Comparison of ENCODE assay signal across 8 cellular contexts in the genomic region with DNA sequence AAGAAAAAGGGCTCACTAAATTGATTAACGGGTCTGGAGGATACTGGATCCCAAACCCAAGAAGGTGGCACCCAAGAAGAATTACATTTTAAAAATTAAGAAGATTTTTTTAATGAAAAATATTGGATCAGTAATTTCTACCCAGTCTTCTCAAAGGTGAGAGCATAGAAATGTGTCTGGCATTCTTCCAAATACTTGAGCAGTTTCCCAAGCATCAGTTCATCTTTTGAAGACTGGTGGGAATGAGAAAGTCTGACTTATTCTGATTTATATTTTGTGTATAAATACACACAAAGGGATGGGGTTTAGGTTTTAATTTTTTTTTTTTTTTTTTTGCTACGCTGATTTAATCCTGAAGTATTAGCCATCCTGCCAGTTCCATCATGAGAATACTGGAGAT. TPM values are rescaled to one million over a fixed set of nuclear protein-coding genes. Genes with fewer than 3 reads are reported as not detected.
DNase-seq lines count a peak whose midpoint lies in the region; ATAC-seq and TF ChIP-seq lines count a peak whose summit lies in the region.

No MANE protein-coding gene starts in this region.

- DNase-seq in activated T-cell treated with anti-CD3 and anti-CD28 coated beads, Interleukin-2, amount 50 U/mL, for 24 hours: no peak
- DNase-seq in activated T-cell treated with anti-CD3 and anti-CD28 coated beads, Interleukin-2, amount 50 U/mL, for 1 hour: no peak
- no peak for DNase-seq in WTC11 (ENCODE audit: low spot score)
- DNase-seq in glomerular visceral epithelial cell (ENCODE audit: extremely low spot score): peak; percentile 39
- DNase-seq in suprapubic skin (ENCODE audit: low spot score in 2 of 2): no peak
- DNase-seq in pons (ENCODE audit: low spot score): no peak
- no peak for DNase-seq in AG08396 (ENCODE audit: low spot score)

- H3K36me3 Mint-ChIP-seq in activated T-cell treated with anti-CD3 and anti-CD28 coated beads, Interleukin-2, amount 50 U/mL, for 24 hours (ENCODE audit: low read depth): peaks cover 94% of the 10 kb centered on the region
- peaks cover 62% of the 10 kb centered on the region for H3K36me3 Mint-ChIP-seq in WTC11

- WGBS in suprapubic skin: 46% methylated on average over 2 of the region's 2 CpGs

- no peaks in the 10 kb centered on the region for H3K9me3 ChIP-seq in suprapubic skin

- H3K27ac ChIP-seq in suprapubic skin: peak overlapping the region; percentile 98

- no peak for TF ChIP-seq EP300 in suprapubic skin (IDR thresholded peaks at IDR 0.05)

- H3K27me3 Mint-ChIP-seq in activated T-cell treated with anti-CD3 and anti-CD28 coated beads, Interleukin-2, amount 50 U/mL, for 24 hours: no peaks in the 10 kb centered on the region
- H3K27me3 Mint-ChIP-seq in WTC11 (ENCODE audit: low read depth): no peaks in the 10 kb centered on the region

- peaks cover 47% of the 10 kb centered on the region for H3K4me1 ChIP-seq in suprapubic skin

- H3K4me1 Mint-ChIP-seq in activated T-cell treated with anti-CD3 and anti-CD28 coated beads, Interleukin-2, amount 50 U/mL, for 24 hours (ENCODE audit: low read depth): peaks cover 41% of the 10 kb centered on the region
- H3K4me1 Mint-ChIP-seq in WTC11: peaks cover 35% of the 10 kb centered on the region

- no peak overlapping the region for H3K27ac Mint-ChIP-seq in activated T-cell treated with anti-CD3 and anti-CD28 coated beads, Interleukin-2, amount 50 U/mL, for 24 hours
- H3K27ac Mint-ChIP-seq in WTC11: peak overlapping the region; percentile 90; the same call in 1 of the 2 replicates

- no peaks in the 10 kb centered on the region for H3K9me3 Mint-ChIP-seq in activated T-cell treated with anti-CD3 and anti-CD28 coated beads, Interleukin-2, amount 50 U/mL, for 24 hours
- H3K9me3 Mint-ChIP-seq in WTC11: no peaks in the 10 kb centered on the region

- H3K36me3 ChIP-seq in suprapubic skin: peaks cover 10% of the 10 kb centered on the region

- no peak for TF ChIP-seq POLR2A in suprapubic skin (IDR thresholded peaks at IDR 0.05)

- no peaks in the 10 kb centered on the region for H3K27me3 ChIP-seq in suprapubic skin

- peak overlapping the region; percentile 95 for H3K4me3 Mint-ChIP-seq in activated T-cell treated with anti-CD3 and anti-CD28 coated beads, Interleukin-2, amount 50 U/mL, for 24 hours
- H3K4me3 Mint-ChIP-seq in WTC11: peak overlapping the region; percentile 82

- TF ChIP-seq CTCF in WTC11 (IDR thresholded peaks at IDR 0.05) (no peak), suprapubic skin (IDR thresholded peaks at IDR 0.05) (no peak)

- ATAC-seq in WTC11: no peak
- ATAC-seq in HG03442 (IDR thresholded peaks at IDR 0.05; ENCODE audit: unreplicated experiment): no peak

- CTCF ChIA-PET in WTC11 (lab: Charles Lee): interaction anchor here (1.1 to 1.6 kb wide), 5 partner anchors 14 to 290 kb away, joined by 3 to 6 read pairs (median 4); partner anchors contain the start of gene RRBP1

- POLR2A ChIA-PET in WTC11 (lab: Charles Lee): interaction anchor here (0.6 kb wide), 1 partner anchor 204 kb away, joined by 9 read pairs; no protein-coding TSS in a partner anchor

- H3K4me3 ChIP-seq in suprapubic skin: peak overlapping the region; percentile 95

TF ChIP-seq in WTC11, 78 proteins besides CTCF, POLR2A, EP300 and RAD21:
- no peak for TF ChIP-seq NR2C2 (CRISPR knock-in tag; IDR thresholded peaks at IDR 0.05)
- TF ChIP-seq GTF2I (CRISPR knock-in tag; conservative IDR thresholded peaks at IDR 0.05): no peak
- TF ChIP-seq ZBTB43 (CRISPR knock-in tag; IDR thresholded peaks at IDR 0.05): no peak
- TF ChIP-seq SMAD3 (CRISPR knock-in tag; IDR thresholded peaks at IDR 0.05; ENCODE audit: borderline replicate concordance): no peak
- TF ChIP-seq CREM (CRISPR knock-in tag; IDR thresholded peaks at IDR 0.05): no peak
- no peak for TF ChIP-seq ZNF317 (CRISPR knock-in tag; IDR thresholded peaks at IDR 0.05; ENCODE audit: borderline replicate concordance, low read depth)
- no peak for TF ChIP-seq TCF7 (CRISPR knock-in tag; IDR thresholded peaks at IDR 0.05; ENCODE audit: low read depth)
- TF ChIP-seq RORB (CRISPR knock-in tag; IDR thresholded peaks at IDR 0.05): no peak
- TF ChIP-seq, protein P1, sequence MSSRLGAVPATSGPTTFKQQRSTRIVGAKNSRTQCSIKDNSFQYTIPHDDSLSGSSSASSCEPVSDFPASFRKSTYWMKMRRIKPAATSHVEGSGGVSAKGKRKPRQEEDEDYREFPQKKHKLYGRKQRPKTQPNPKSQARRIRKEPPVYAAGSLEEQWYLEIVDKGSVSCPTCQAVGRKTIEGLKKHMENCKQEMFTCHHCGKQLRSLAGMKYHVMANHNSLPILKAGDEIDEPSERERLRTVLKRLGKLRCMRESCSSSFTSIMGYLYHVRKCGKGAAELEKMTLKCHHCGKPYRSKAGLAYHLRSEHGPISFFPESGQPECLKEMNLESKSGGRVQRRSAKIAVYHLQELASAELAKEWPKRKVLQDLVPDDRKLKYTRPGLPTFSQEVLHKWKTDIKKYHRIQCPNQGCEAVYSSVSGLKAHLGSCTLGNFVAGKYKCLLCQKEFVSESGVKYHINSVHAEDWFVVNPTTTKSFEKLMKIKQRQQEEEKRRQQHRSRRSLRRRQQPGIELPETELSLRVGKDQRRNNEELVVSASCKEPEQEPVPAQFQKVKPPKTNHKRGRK (CRISPR knock-in tag; IDR thresholded peaks at IDR 0.05; ENCODE audit: borderline replicate concordance): no peak
- no peak for TF ChIP-seq IRF2 (CRISPR knock-in tag; IDR thresholded peaks at IDR 0.05; ENCODE audit: borderline replicate concordance, low read depth)
- no peak for TF ChIP-seq CREB1 (CRISPR knock-in tag; IDR thresholded peaks at IDR 0.05)
- TF ChIP-seq ELF4 (CRISPR knock-in tag; IDR thresholded peaks at IDR 0.05; ENCODE audit: low read depth): no peak
- TF ChIP-seq, protein P2, sequence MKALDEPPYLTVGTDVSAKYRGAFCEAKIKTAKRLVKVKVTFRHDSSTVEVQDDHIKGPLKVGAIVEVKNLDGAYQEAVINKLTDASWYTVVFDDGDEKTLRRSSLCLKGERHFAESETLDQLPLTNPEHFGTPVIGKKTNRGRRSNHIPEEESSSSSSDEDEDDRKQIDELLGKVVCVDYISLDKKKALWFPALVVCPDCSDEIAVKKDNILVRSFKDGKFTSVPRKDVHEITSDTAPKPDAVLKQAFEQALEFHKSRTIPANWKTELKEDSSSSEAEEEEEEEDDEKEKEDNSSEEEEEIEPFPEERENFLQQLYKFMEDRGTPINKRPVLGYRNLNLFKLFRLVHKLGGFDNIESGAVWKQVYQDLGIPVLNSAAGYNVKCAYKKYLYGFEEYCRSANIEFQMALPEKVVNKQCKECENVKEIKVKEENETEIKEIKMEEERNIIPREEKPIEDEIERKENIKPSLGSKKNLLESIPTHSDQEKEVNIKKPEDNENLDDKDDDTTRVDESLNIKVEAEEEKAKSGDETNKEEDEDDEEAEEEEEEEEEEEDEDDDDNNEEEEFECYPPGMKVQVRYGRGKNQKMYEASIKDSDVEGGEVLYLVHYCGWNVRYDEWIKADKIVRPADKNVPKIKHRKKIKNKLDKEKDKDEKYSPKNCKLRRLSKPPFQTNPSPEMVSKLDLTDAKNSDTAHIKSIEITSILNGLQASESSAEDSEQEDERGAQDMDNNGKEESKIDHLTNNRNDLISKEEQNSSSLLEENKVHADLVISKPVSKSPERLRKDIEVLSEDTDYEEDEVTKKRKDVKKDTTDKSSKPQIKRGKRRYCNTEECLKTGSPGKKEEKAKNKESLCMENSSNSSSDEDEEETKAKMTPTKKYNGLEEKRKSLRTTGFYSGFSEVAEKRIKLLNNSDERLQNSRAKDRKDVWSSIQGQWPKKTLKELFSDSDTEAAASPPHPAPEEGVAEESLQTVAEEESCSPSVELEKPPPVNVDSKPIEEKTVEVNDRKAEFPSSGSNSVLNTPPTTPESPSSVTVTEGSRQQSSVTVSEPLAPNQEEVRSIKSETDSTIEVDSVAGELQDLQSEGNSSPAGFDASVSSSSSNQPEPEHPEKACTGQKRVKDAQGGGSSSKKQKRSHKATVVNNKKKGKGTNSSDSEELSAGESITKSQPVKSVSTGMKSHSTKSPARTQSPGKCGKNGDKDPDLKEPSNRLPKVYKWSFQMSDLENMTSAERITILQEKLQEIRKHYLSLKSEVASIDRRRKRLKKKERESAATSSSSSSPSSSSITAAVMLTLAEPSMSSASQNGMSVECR (CRISPR knock-in tag; IDR thresholded peaks at IDR 0.05; ENCODE audit: borderline replicate concordance): no peak
- TF ChIP-seq, protein P3, sequence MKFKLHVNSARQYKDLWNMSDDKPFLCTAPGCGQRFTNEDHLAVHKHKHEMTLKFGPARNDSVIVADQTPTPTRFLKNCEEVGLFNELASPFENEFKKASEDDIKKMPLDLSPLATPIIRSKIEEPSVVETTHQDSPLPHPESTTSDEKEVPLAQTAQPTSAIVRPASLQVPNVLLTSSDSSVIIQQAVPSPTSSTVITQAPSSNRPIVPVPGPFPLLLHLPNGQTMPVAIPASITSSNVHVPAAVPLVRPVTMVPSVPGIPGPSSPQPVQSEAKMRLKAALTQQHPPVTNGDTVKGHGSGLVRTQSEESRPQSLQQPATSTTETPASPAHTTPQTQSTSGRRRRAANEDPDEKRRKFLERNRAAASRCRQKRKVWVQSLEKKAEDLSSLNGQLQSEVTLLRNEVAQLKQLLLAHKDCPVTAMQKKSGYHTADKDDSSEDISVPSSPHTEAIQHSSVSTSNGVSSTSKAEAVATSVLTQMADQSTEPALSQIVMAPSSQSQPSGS (CRISPR knock-in tag; IDR thresholded peaks at IDR 0.05; ENCODE audit: borderline replicate concordance, low read depth): no peak
- no peak for TF ChIP-seq OVOL2 (CRISPR knock-in tag; IDR thresholded peaks at IDR 0.05; ENCODE audit: borderline replicate concordance)

RNA-seq across cellular contexts. Expression of gene MGME1, which starts 3.3 kb away (rescaled TPM):
- 55.0 to 59.2 TPM (median 56.0 TPM) in 3 replicates for total RNA-seq in WTC11 (2021)
- 10 to 100 TPM; 30.2 to 68.1 (median 32.8) TPM for total RNA-seq in suprapubic skin

RNA-seq across cellular contexts. Expression of gene SNX5, which starts 3.5 kb away (rescaled TPM):
- total RNA-seq in WTC11 (2021): 172 to 192 TPM (median 173 TPM) in 3 replicates
- 100 to 1,000 TPM in 1 of 4 donors, 10 to 100 TPM in 3; 49.9 to 114 (median 64.5) TPM for total RNA-seq in suprapubic skin
